In genomic region chr7:156875766-156876165, GRCh38 we compare ENCODE assay signal across 2 cellular contexts.
TF ChIP-seq lines count a peak whose summit lies in the region.

No MANE protein-coding gene starts in this region.

TF ChIP-seq in HEK293, 187 proteins besides CTCF, POLR2A, EP300 and RAD21:
- TF ChIP-seq SETDB1 (IDR thresholded peaks at IDR 0.05; ENCODE audit: insufficient read length, low read length): peak; percentile 48
- TF ChIP-seq ZNF660 (tag by site-specific recombination; IDR thresholded peaks at IDR 0.05): no peak
- TF ChIP-seq ZNF341 (tag by site-specific recombination; IDR thresholded peaks at IDR 0.05; ENCODE audit: low read depth): no peak
- TF ChIP-seq REPIN1 (tag by site-specific recombination; IDR thresholded peaks at IDR 0.05; ENCODE audit: low read depth): no peak
- TF ChIP-seq ZNF146 (tag by site-specific recombination; IDR thresholded peaks at IDR 0.05): no peak
- peak; percentile 92 for TF ChIP-seq ZNF26 (tag by site-specific recombination; IDR thresholded peaks at IDR 0.05)

TF ChIP-seq in IMR-90, 13 proteins besides CTCF, POLR2A, EP300 and RAD21:
- no peak for TF ChIP-seq FOS (IDR thresholded peaks at IDR 0.05; ENCODE audit: low read depth, low read length)
- TF ChIP-seq RCOR1 (IDR thresholded peaks at IDR 0.05; ENCODE audit: insufficient replicate concordance, low read length): no peak
- TF ChIP-seq CEBPB (IDR thresholded peaks at IDR 0.05; ENCODE audit: low read depth, low read length): no peak
- TF ChIP-seq NFE2L2 (IDR thresholded peaks at IDR 0.05; ENCODE audit: low read depth, low read length): no peak
- TF ChIP-seq ELK1 (IDR thresholded peaks at IDR 0.05; ENCODE audit: borderline replicate concordance, low read depth, low read length): no peak
- TF ChIP-seq MAFK (IDR thresholded peaks at IDR 0.05; ENCODE audit: low read depth, low read length): no peak
- TF ChIP-seq RFX5 (IDR thresholded peaks at IDR 0.05; ENCODE audit: low read depth, low read length): no peak
- TF ChIP-seq BHLHE40 (IDR thresholded peaks at IDR 0.05; ENCODE audit: low read depth, low read length): no peak
- TF ChIP-seq MAZ (IDR thresholded peaks at IDR 0.05; ENCODE audit: borderline replicate concordance, low read depth, low read length): no peak
- TF ChIP-seq MXI1 (IDR thresholded peaks at IDR 0.05; ENCODE audit: borderline replicate concordance, low read depth, low read length): no peak
- no peak for TF ChIP-seq CHD1 (IDR thresholded peaks at IDR 0.05; ENCODE audit: low read depth, low read length)
- no peak for TF ChIP-seq USF2 (IDR thresholded peaks at IDR 0.05; ENCODE audit: low read depth, low read length)
- no peak for TF ChIP-seq SMC3 (IDR thresholded peaks at IDR 0.05; ENCODE audit: low read depth, low read length)
